In genomic region chr18:46333371-46334199, GRCh38 we compare ENCODE assay signal across 7 cellular contexts.
DNase-seq lines count a peak whose midpoint lies in the region; ATAC-seq and TF ChIP-seq lines count a peak whose summit lies in the region.

No MANE protein-coding gene starts in this region.

- DNase-seq in GM20000 (ENCODE audit: low spot score) (peak; percentile 46), NCI-H2171 (lab: John Stamatoyannopoulos, UW) (peak; percentile 85), left ventricle myocardium inferior (peak; percentile 45), putamen (ENCODE audit: low spot score) (peak; percentile 34)

- H3K4me3 Mint-ChIP-seq in activated naive CD8-positive, alpha-beta T cell, result peak overlapping the region; percentile 68

- no peaks in the 10 kb centered on the region for H3K9me3 Mint-ChIP-seq in activated naive CD8-positive, alpha-beta T cell (ENCODE audit: low read depth)

- H3K4me3 ChIP-seq in left ventricle myocardium inferior, result peak overlapping the region; percentile 79

- TF ChIP-seq CTCF in GM20000 (IDR thresholded peaks at IDR 0.05; ENCODE audit: extremely low read depth, missing control alignments), result no peak
- no peak for TF ChIP-seq CTCF in left ventricle myocardium inferior (IDR thresholded peaks at IDR 0.05; ENCODE audit: borderline replicate concordance)

- H3K27ac Mint-ChIP-seq in activated naive CD8-positive, alpha-beta T cell, result no peak overlapping the region

- H3K4me1 ChIP-seq in left ventricle myocardium inferior, result peaks cover 51% of the 10 kb centered on the region

- no peaks in the 10 kb centered on the region for H3K9me3 ChIP-seq in left ventricle myocardium inferior (replicated peaks)

- intact Hi-C loops in left ventricle myocardium inferior (cut with micrococcal nuclease), result no loop called here

- no peaks in the 10 kb centered on the region for H3K36me3 ChIP-seq in left ventricle myocardium inferior

- peak overlapping the region; percentile 75 for H3K27ac ChIP-seq in left ventricle myocardium inferior (replicated peaks)

- peaks cover 32% of the 10 kb centered on the region for H3K27me3 Mint-ChIP-seq in activated naive CD8-positive, alpha-beta T cell

- ATAC-seq in HG03196 (IDR thresholded peaks at IDR 0.05; ENCODE audit: unreplicated experiment) (no peak), HG03045 (IDR thresholded peaks at IDR 0.05; ENCODE audit: unreplicated experiment) (no peak)

- no peaks in the 10 kb centered on the region for H3K36me3 Mint-ChIP-seq in activated naive CD8-positive, alpha-beta T cell

- H3K4me1 Mint-ChIP-seq in activated naive CD8-positive, alpha-beta T cell (ENCODE audit: low read depth), result peaks cover 19% of the 10 kb centered on the region

- H3K27me3 ChIP-seq in left ventricle myocardium inferior (ENCODE audit: low read depth), result no peaks in the 10 kb centered on the region

Comparison
In these comparisons a context has a peak if more than half of its experiments do, and no peak if none do; other contexts are left out.
1. DNase-seq: peak in every context shown above with its lines; median percentile 85 in NCI-H2171; 46 in GM20000; 45 in left ventricle myocardium inferior; 34 in putamen.